Comparison of ENCODE assay signal across 8 cellular contexts in the genomic region with DNA sequence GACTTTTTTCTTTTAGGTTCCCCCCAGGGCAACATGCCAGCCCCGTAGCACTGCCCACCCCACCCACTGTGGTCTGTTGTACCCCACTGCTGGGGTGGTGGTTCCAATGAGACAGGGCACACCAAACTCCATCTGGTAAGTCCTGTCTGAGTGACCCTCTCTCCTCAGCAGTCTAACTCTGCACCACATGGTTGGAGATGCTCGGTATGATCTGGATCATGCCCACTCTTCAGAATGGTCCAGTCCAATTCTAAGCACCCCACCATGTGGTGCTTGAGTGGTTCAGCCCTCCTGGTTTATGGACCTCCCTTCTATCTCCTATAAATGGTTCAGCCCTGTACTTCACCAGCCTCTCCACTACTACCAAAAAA. TPM values are rescaled to one million over a fixed set of nuclear protein-coding genes. Genes with fewer than 3 reads are reported as not detected.
DNase-seq lines count a peak whose midpoint lies in the region; ATAC-seq and TF ChIP-seq lines count a peak whose summit lies in the region.

No MANE protein-coding gene starts in this region.

- H4K20me1 ChIP-seq in BLaER1 treated with 17β-estradiol and CSF1 and Interleukin-3, amounts not matched to agents 10 nM and 100 nM: peaks cover 16 to 42% (median 34%) of the 10 kb centered on the region in 11 experiments

- H3K4me3 Mint-ChIP-seq in activated T-helper 17 cell treated with anti-CD3 and anti-CD28 coated beads, Interleukin-2, amount 50 U/mL, for 72 hours: peak overlapping the region; percentile 83
- peak overlapping the region; percentile 96 for H3K4me3 Mint-ChIP-seq in mesothelial cell of epicardium

- TF ChIP-seq CTCF in mesothelial cell of epicardium (IDR thresholded peaks at IDR 0.05; ENCODE audit: unreplicated experiment): no peak

- no peaks in the 10 kb centered on the region for H3K9me3 ChIP-seq in BLaER1 treated with 17β-estradiol and CSF1 and Interleukin-3, amounts not matched to agents 10 nM and 100 nM (replicated peaks in 1 of 11)

- no peaks in the 10 kb centered on the region for H3K27me3 Mint-ChIP-seq in activated T-helper 17 cell treated with anti-CD3 and anti-CD28 coated beads, Interleukin-2, amount 50 U/mL, for 72 hours
- H3K27me3 Mint-ChIP-seq in mesothelial cell of epicardium (ENCODE audit: low read depth): no peaks in the 10 kb centered on the region

- peaks cover 39% of the 10 kb centered on the region for H3K4me1 Mint-ChIP-seq in activated T-helper 17 cell treated with anti-CD3 and anti-CD28 coated beads, Interleukin-2, amount 50 U/mL, for 72 hours
- peaks cover 60% of the 10 kb centered on the region for H3K4me1 Mint-ChIP-seq in mesothelial cell of epicardium

- H3K9ac ChIP-seq in BLaER1 treated with 17β-estradiol and CSF1 and Interleukin-3, amounts not matched to agents 10 nM and 100 nM: peak overlapping the region in 10 of 11 experiments; percentile 75 to 98 (median 96); a peak in 20 of 22 replicates

- peaks cover 0 to 19% (median 14%) of the 10 kb centered on the region in 11 experiments; a peak in 15 of 22 replicates for H3K36me3 ChIP-seq in BLaER1 treated with 17β-estradiol and CSF1 and Interleukin-3, amounts not matched to agents 10 nM and 100 nM

- peak overlapping the region; percentile 73 to 100 (median 98) for H3K4me2 ChIP-seq in BLaER1 treated with 17β-estradiol and CSF1 and Interleukin-3, amounts not matched to agents 10 nM and 100 nM

- H3K27me3 ChIP-seq in BLaER1 treated with 17β-estradiol and CSF1 and Interleukin-3, amounts not matched to agents 10 nM and 100 nM: no peaks in the 10 kb centered on the region

- peaks cover 85% of the 10 kb centered on the region for H3K36me3 Mint-ChIP-seq in activated T-helper 17 cell treated with anti-CD3 and anti-CD28 coated beads, Interleukin-2, amount 50 U/mL, for 72 hours (ENCODE audit: low read depth)
- peaks cover 4% of the 10 kb centered on the region for H3K36me3 Mint-ChIP-seq in mesothelial cell of epicardium

- peak in 50 of 76 experiments; percentile 6 to 77 (median 43) for DNase-seq in HUDEP-2 (lab: John Stamatoyannopoulos, UW; ENCODE audit: unreplicated experiment in 76 of 76)
- no peak for DNase-seq in mesothelial cell of epicardium (ENCODE audit: low spot score in 2 of 2, unreplicated experiment in 2 of 2)
- DNase-seq in NCI-H2081 (lab: John Stamatoyannopoulos, UW): no peak

- H3K27ac Mint-ChIP-seq in activated T-helper 17 cell treated with anti-CD3 and anti-CD28 coated beads, Interleukin-2, amount 50 U/mL, for 72 hours: peak overlapping the region; percentile 93
- peak overlapping the region; percentile 98 for H3K27ac Mint-ChIP-seq in mesothelial cell of epicardium

- H3K4me3 ChIP-seq in BLaER1 treated with 17β-estradiol and CSF1 and Interleukin-3, amounts not matched to agents 10 nM and 100 nM: peak overlapping the region in 7 of 10 experiments; percentile 59 to 89 (median 77); a peak in 13 of 20 replicates

- ATAC-seq in activated T-helper 17 cell treated with anti-CD3 and anti-CD28 coated beads, Interleukin-2, amount 50 U/mL, for 72 hours (replicated peaks): no peak
- ATAC-seq in GM21576 (IDR thresholded peaks at IDR 0.05; ENCODE audit: unreplicated experiment): no peak
- no peak for ATAC-seq in GM19463 (IDR thresholded peaks at IDR 0.05; ENCODE audit: unreplicated experiment)
- ATAC-seq in GM21723 (IDR thresholded peaks at IDR 0.05; ENCODE audit: unreplicated experiment): no peak

- peak overlapping the region in 10 of 11 experiments; percentile 79 to 99 (median 98); a peak in 19 of 22 replicates for H3K27ac ChIP-seq in BLaER1 treated with 17β-estradiol and CSF1 and Interleukin-3, amounts not matched to agents 10 nM and 100 nM

- no peaks in the 10 kb centered on the region for H3K9me3 Mint-ChIP-seq in activated T-helper 17 cell treated with anti-CD3 and anti-CD28 coated beads, Interleukin-2, amount 50 U/mL, for 72 hours
- H3K9me3 Mint-ChIP-seq in mesothelial cell of epicardium: no peaks in the 10 kb centered on the region

- peaks cover 43 to 55% (median 47%) of the 10 kb centered on the region in 10 experiments for H3K4me1 ChIP-seq in BLaER1 treated with 17β-estradiol and CSF1 and Interleukin-3, amounts not matched to agents 10 nM and 100 nM

RNA-seq across cellular contexts. Expression of gene KDM6B, which starts 5.9 kb away (rescaled TPM):
- 10 to 100 TPM; 33.7 to 93.3 TPM for total RNA-seq in activated T-helper 17 cell treated with anti-CD3 and anti-CD28 coated beads, Interleukin-2, amount 50 U/mL, for 72 hours
- total RNA-seq in mesothelial cell of epicardium: 88.4 to 96.3 TPM (median 94.4 TPM) in 3 replicates

RNA-seq across cellular contexts. Expression of gene TMEM88, which starts 15.0 kb away (rescaled TPM):
- total RNA-seq in activated T-helper 17 cell treated with anti-CD3 and anti-CD28 coated beads, Interleukin-2, amount 50 U/mL, for 72 hours: 1 to 10 TPM; 1.6 to 3.2 TPM
- total RNA-seq in mesothelial cell of epicardium: 12.3 to 15.4 TPM (median 15.2 TPM) in 3 replicates

RNA-seq across cellular contexts. Expression of gene NAA38, which starts 17.5 kb away (rescaled TPM):
- total RNA-seq in activated T-helper 17 cell treated with anti-CD3 and anti-CD28 coated beads, Interleukin-2, amount 50 U/mL, for 72 hours: 100 to 1,000 TPM in 1 of 2 donors, 10 to 100 TPM in 1; 61.3 to 111 TPM
- total RNA-seq in mesothelial cell of epicardium: 63.9 to 67.2 TPM (median 66.4 TPM) in 3 replicates

RNA-seq across cellular contexts. Expression of gene CYB5D1, which starts 17.9 kb away (rescaled TPM):
- 10 to 100 TPM; 14.8 to 19.4 TPM for total RNA-seq in activated T-helper 17 cell treated with anti-CD3 and anti-CD28 coated beads, Interleukin-2, amount 50 U/mL, for 72 hours
- total RNA-seq in mesothelial cell of epicardium: 12.5 to 13.0 TPM (median 13.0 TPM) in 3 replicates

RNA-seq across cellular contexts. Expression of gene CHD3, which starts 48.7 kb away (rescaled TPM):
- 100 to 1,000 TPM; 154 to 217 TPM for total RNA-seq in activated T-helper 17 cell treated with anti-CD3 and anti-CD28 coated beads, Interleukin-2, amount 50 U/mL, for 72 hours
- 333 to 339 TPM (median 337 TPM) in 3 replicates for total RNA-seq in mesothelial cell of epicardium

Comparison
In these comparisons a context has a peak if more than half of its experiments do, and no peak if none do; other contexts are left out.
1. DNase-seq: peak in HUDEP-2 (50 of 76); none in mesothelial cell of epicardium (0 of 2) and NCI-H2081 (0 of 2).